18 cellular contexts compared by ENCODE assay signal in genomic region chr6:128351255-128351514, GRCh38.
"Had no signal": no experiment of that assay in that cellular context is flagged by ENCODE, and none has a peak within 500 bp of the region (broad histone marks: within the 10 kb centered on the region; RNA-seq: fewer than 3 reads in every experiment).

No MANE protein-coding gene starts in this region.

- H3K4me3 Mint-ChIP-seq: effector memory CD8-positive, alpha-beta T cell; natural killer cell treated with Interleukin-12 subunit alpha and Interleukin-12 subunit beta and Interleukin-15 and Interleukin-18, amount 100 ng/mL, for 72 hours had no signal

- H3K4me3 ChIP-seq: adrenal gland, left lung had no signal

- H3K4me1 ChIP-seq: left lung had no signal

- H3K36me3 Mint-ChIP-seq: natural killer cell treated with Interleukin-12 subunit alpha and Interleukin-12 subunit beta and Interleukin-15 and Interleukin-18, amount 100 ng/mL, for 72 hours had no signal

- H3K27ac Mint-ChIP-seq: effector memory CD8-positive, alpha-beta T cell; natural killer cell treated with Interleukin-12 subunit alpha and Interleukin-12 subunit beta and Interleukin-15 and Interleukin-18, amount 100 ng/mL, for 72 hours had no signal

- DNase-seq: activated naive CD4-positive, alpha-beta T cell treated with Interleukin-2 at 50 U/mL for 16 hours; activated T-cell treated with anti-CD3 and anti-CD28 coated beads for 4 hours; adrenal gland; central memory CD4-positive, alpha-beta T cell; dermis blood vessel endothelial cell; effector memory CD8-positive, alpha-beta T cell; islet precursor cell; left lung; posterior cingulate gyrus; retina; stimulated activated CD4-positive, alpha-beta T cell treated with anti-CD3 and anti-CD28 coated beads, Interleukin-15, amount 100 ng/mL, for 24 hours; stimulated activated CD4-positive, alpha-beta T cell treated with anti-CD3 and anti-CD28 coated beads, Interleukin-4, amount 100 ng/mL, for 4 hours; stimulated activated CD8-positive, alpha-beta memory T cell treated with anti-CD3 and anti-CD28 coated beads, Interleukin-4, amount 100 ng/mL, for 48 hours; stimulated activated naive CD4-positive, alpha-beta T cell treated with Interleukin-2 at 50 U/mL for 16 hours; substantia nigra; T-helper 9 cell had no signal

- ATAC-seq: activated CD4-positive, CD25-positive, alpha-beta regulatory T cell treated with anti-CD3 and anti-CD28 coated beads, Interleukin-2, amount 50 U/mL, for 24 hours; effector memory CD8-positive, alpha-beta T cell; left lung; natural killer cell treated with Interleukin-12 subunit alpha and Interleukin-12 subunit beta and Interleukin-15 and Interleukin-18, amount 100 ng/mL, for 72 hours had no signal

- H3K9me3 ChIP-seq: adrenal gland, left lung had no signal

- H3K27ac ChIP-seq: adrenal gland, left lung had no signal

- H3K36me3 ChIP-seq: adrenal gland, left lung had no signal

- H3K9me3 Mint-ChIP-seq: effector memory CD8-positive, alpha-beta T cell; natural killer cell treated with Interleukin-12 subunit alpha and Interleukin-12 subunit beta and Interleukin-15 and Interleukin-18, amount 100 ng/mL, for 72 hours had no signal

- H3K27me3 ChIP-seq: adrenal gland, left lung had no signal
